ENCODE assay signal across 8 cellular contexts in the genomic region with DNA sequence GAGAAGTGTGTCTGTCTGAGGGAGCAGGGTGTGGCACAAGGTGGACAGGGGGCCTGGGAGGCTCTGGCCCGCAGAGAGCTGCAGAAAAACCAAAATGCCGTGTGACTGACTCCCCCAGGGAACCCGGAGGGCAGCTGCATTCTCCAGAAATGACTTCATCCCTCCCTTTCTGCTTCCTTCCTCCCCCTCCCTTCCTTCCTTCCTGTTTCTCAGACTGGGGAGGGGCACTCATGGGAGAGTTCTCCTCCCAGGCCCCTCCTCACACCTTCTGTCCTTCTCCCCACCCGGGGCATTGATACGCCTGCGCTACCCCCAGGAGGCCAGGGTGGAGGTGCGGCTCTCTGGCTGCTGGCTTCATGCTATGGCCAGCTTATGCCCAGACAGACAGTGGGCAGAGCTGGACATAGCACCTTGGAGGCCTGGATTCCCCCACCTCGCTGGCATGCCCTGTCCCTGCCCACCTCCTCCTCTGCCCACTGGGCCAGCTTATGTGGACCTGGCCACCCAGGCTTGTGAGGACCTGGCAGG. TPM values are rescaled to one million over a fixed set of nuclear protein-coding genes. Genes with fewer than 3 reads are reported as not detected.
DNase-seq lines count a peak whose midpoint lies in the region; ATAC-seq and TF ChIP-seq lines count a peak whose summit lies in the region.

No MANE protein-coding gene starts in this region.

- H3K9me3 Mint-ChIP-seq in CD8-positive, alpha-beta T cell = no peaks in the 10 kb centered on the region

- no peaks in the 10 kb centered on the region for H3K9me3 ChIP-seq in CD8-positive, alpha-beta T cell (ENCODE audit: low read length)
- no peaks in the 10 kb centered on the region for H3K9me3 ChIP-seq in breast epithelium

- H3K4me1 ChIP-seq in CD8-positive, alpha-beta T cell (ENCODE audit: insufficient read depth, low read length) = peaks cover 94% of the 10 kb centered on the region
- peaks cover 3 to 10% of the 10 kb centered on the region in 2 donors for H3K4me1 ChIP-seq in breast epithelium

- no peaks in the 10 kb centered on the region for H3K27me3 ChIP-seq in CD8-positive, alpha-beta T cell (ENCODE audit: insufficient read depth, low read length)
- H3K27me3 ChIP-seq in breast epithelium = no peaks in the 10 kb centered on the region

- H3K4me3 ChIP-seq in CD8-positive, alpha-beta T cell (ENCODE audit: low read depth, low read length) = peak overlapping the region; percentile 15
- no peak overlapping the region for H3K4me3 ChIP-seq in breast epithelium

- intact Hi-C loops in CD8-positive, alpha-beta T cell (cut with DNase I, micrococcal nuclease) = loop anchor here in 1 of 2 experiments (2.0 kb wide), 1 partner anchor 21 kb away; no protein-coding TSS in a partner anchor
- intact Hi-C loops in breast epithelium (cut with DNase I; ENCODE audit: low total_unique reads) = no loop called here

- H3K27me3 Mint-ChIP-seq in CD8-positive, alpha-beta T cell (ENCODE audit: low read depth) = no peaks in the 10 kb centered on the region

- no peak for TF ChIP-seq POLR2A in breast epithelium (IDR thresholded peaks at IDR 0.05)

- peaks cover 7% of the 10 kb centered on the region for H3K36me3 Mint-ChIP-seq in CD8-positive, alpha-beta T cell

- DNase-seq in CD8-positive, alpha-beta T cell = no peak
- DNase-seq in M059J (ENCODE audit: low read depth) = peak; percentile 91
- DNase-seq in breast epithelium (ENCODE audit: low spot score in 2 of 2) = no peak
- no peak for DNase-seq in left lobe of liver (ENCODE audit: low spot score)
- DNase-seq in cerebellar cortex (ENCODE audit: low spot score) = no peak
- no peak for DNase-seq in NCI-H2081 (lab: John Stamatoyannopoulos, UW)

- ATAC-seq in CD8-positive, alpha-beta T cell = no peak
- ATAC-seq in left lobe of liver (peak; percentile 8), HG02981 (IDR thresholded peaks at IDR 0.05; ENCODE audit: unreplicated experiment) (no peak), HG02798 (IDR thresholded peaks at IDR 0.05; ENCODE audit: poor library complexity, unreplicated experiment) (no peak)

- no peak for TF ChIP-seq CTCF in CD8-positive, alpha-beta T cell (IDR thresholded peaks at IDR 0.05)
- no peak for TF ChIP-seq CTCF in breast epithelium (IDR thresholded peaks at IDR 0.05)

- peaks cover 71% of the 10 kb centered on the region for H3K4me1 Mint-ChIP-seq in CD8-positive, alpha-beta T cell (ENCODE audit: low read depth)

- H3K4me3 Mint-ChIP-seq in CD8-positive, alpha-beta T cell = peak overlapping the region; percentile 43

- no peak overlapping the region for H3K27ac ChIP-seq in CD8-positive, alpha-beta T cell (ENCODE audit: low read depth, low read length)
- H3K27ac ChIP-seq in breast epithelium = peak overlapping the region; percentile 66 to 93

- CTCF ChIA-PET in CD8-positive, alpha-beta T cell (lab: Charles Lee) = interaction anchor here (0.7 to 1.6 kb wide), 2 partner anchors 12 to 46 kb away, joined by 3 to 6 read pairs; no protein-coding TSS in a partner anchor

- no peaks in the 10 kb centered on the region for H3K36me3 ChIP-seq in CD8-positive, alpha-beta T cell (ENCODE audit: insufficient read depth, low read length)
- H3K36me3 ChIP-seq in breast epithelium = no peaks in the 10 kb centered on the region

- POLR2A ChIA-PET in CD8-positive, alpha-beta T cell (lab: Charles Lee) = interaction anchor here (1.0 kb wide), 2 partner anchors 13 to 64 kb away, joined by 3 read pairs; partner anchors contain the start of gene SFT2D3

- peak overlapping the region; percentile 89 for H3K27ac Mint-ChIP-seq in CD8-positive, alpha-beta T cell

RNA-seq across cellular contexts. Expression of gene GPR17, which starts 8.2 kb away (rescaled TPM):
- not detected for total RNA-seq in CD8-positive, alpha-beta T cell
- 0.07 TPM in 1 of 2 replicates, not detected in the other for total RNA-seq in M059J (2014; rRNA removed; shearing (Covaris generic))
- total RNA-seq in breast epithelium = not detected
- not detected for total RNA-seq in left lobe of liver

RNA-seq across cellular contexts. Expression of gene LIMS2, which starts 37.5 kb away (rescaled TPM):
- 1 to 10 TPM; 2.8 to 2.9 TPM for total RNA-seq in CD8-positive, alpha-beta T cell
- total RNA-seq in M059J (2014; rRNA removed; shearing (Covaris generic)) = 0.30 and 2.0 TPM in 2 replicates
- 10 to 100 TPM in 2 of 3 donors, 1 to 10 TPM in 1; 9.5 to 27.9 (median 19.4) TPM for total RNA-seq in breast epithelium
- 31.0 TPM for total RNA-seq in left lobe of liver
